Comparison of ENCODE assay signal across 9 cellular contexts in the genomic region with DNA sequence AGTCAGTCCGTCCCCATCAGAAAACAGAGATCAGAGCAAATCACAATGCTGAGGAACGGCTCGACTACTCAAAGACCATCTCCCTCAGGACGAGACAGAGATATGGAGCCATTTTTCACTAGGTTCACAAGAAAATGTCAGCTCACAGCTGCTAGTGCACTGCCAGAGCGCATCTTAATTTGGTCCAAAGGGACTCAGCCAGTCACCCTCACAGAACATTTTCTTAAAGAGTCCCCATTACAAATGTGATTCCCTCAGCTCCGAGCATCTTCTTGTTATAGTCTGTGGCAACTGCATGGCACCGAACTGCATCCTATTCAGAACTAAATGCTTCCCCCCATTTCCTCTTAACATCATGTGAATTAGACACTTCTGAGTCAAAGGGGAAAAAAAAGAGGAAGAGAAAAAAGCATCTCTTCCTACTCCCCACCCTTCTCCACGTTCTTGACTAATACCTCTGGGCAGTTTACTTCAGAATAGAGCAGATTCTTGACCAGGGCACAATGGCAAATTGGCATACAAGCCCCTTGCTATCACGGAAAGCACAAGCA.
DNase-seq lines count a peak whose midpoint lies in the region; ATAC-seq, FAIRE-seq and TF ChIP-seq lines count a peak whose summit lies in the region.
"Had no signal": no experiment of that assay in that cellular context is flagged by ENCODE, and none has a peak within 500 bp of the region (broad histone marks: within the 10 kb centered on the region; RNA-seq: fewer than 3 reads in every experiment).

No MANE protein-coding gene starts in this region.

- FAIRE-seq in endothelial cell of umbilical vein (lab: Jason Lieb, UNC) (no peak), D721Med (lab: Jason Lieb, UNC) (no peak)
- FAIRE-seq: endometrium had no signal

- no peaks in the 10 kb centered on the region for H3K4me1 ChIP-seq in endothelial cell of umbilical vein (ENCODE audit: control insufficient read depth, extremely low read depth, insufficient read depth, low read length)

- peak; percentile 18 for DNase-seq in LHCN-M2 (ENCODE audit: low read depth)
- no peak for DNase-seq in endothelial cell of umbilical vein (ENCODE audit: low read depth, low spot score)
- DNase-seq in renal cortical epithelial cell (ENCODE audit: low read depth), result peak; percentile 10
- DNase-seq in iPS-NIHi7 (ENCODE audit: extremely low spot score), result no peak
- no peak for DNase-seq in NK-92 (lab: John Stamatoyannopoulos, UW; ENCODE audit: unreplicated experiment)
- no peak for DNase-seq in D721Med (ENCODE audit: insufficient read length, low spot score)

- H3K36me3 ChIP-seq in endothelial cell of umbilical vein (ENCODE audit: control insufficient read depth in 2 of 2, extremely low read depth in 1 of 2, insufficient read depth in 2 of 2, low read length in 2 of 2), result no peaks in the 10 kb centered on the region

- CTCF ChIA-PET in endothelial cell of umbilical vein (lab: Charles Lee), result no interaction called here

- no peaks in the 10 kb centered on the region for H4K20me1 ChIP-seq in endothelial cell of umbilical vein (replicated peaks; ENCODE audit: control insufficient read depth, extremely low read depth, insufficient read depth, low read length)

- TF ChIP-seq CTCF in endothelial cell of umbilical vein (IDR thresholded peaks at IDR 0.05; ENCODE audit: extremely low read depth in 1 of 2, insufficient read depth in 1 of 2, low read depth in 1 of 2, low read length in 2 of 2) (no peak), D721Med (IDR thresholded peaks at IDR 0.05; ENCODE audit: insufficient read depth, missing control alignments) (no peak)

- no peaks in the 10 kb centered on the region for H3K79me2 ChIP-seq in endothelial cell of umbilical vein (ENCODE audit: control insufficient read depth, insufficient read depth, low read length)

- ATAC-seq in GM21723 (IDR thresholded peaks at IDR 0.05; ENCODE audit: unreplicated experiment), result peak; percentile 86

- dilution Hi-C loops in endothelial cell of umbilical vein (cut with MboI; ENCODE audit: extremely low pct_ligation_motif_present, low sequenced_read_pairs), result no loop called here

- no peak for TF ChIP-seq POLR2A in endothelial cell of umbilical vein (IDR thresholded peaks at IDR 0.05; ENCODE audit: low read depth, low read length)

- peak overlapping the region; percentile 17 for H3K4me2 ChIP-seq in endothelial cell of umbilical vein (ENCODE audit: insufficient read depth, low read length)

- H3K4me3 ChIP-seq in GM08714 (ENCODE audit: low read length), result peak overlapping the region; percentile 54
- H3K4me3 ChIP-seq in endothelial cell of umbilical vein (replicated peaks in 1 of 3; ENCODE audit: insufficient read depth in 1 of 3, low read depth in 1 of 3, low read length in 3 of 3), result no peak overlapping the region

- POLR2A ChIA-PET in endothelial cell of umbilical vein (lab: Charles Lee), result no interaction called here

- intact Hi-C loops in endothelial cell of umbilical vein (cut with micrococcal nuclease), result no loop called here

- H3K27me3 ChIP-seq in endothelial cell of umbilical vein (ENCODE audit: control insufficient read depth in 2 of 2, insufficient read depth in 2 of 2, low read length in 2 of 2), result peaks cover 16 to 43% of the 10 kb centered on the region in 2 experiments

- no peaks in the 10 kb centered on the region for H3K9me1 ChIP-seq in endothelial cell of umbilical vein (replicated peaks; ENCODE audit: control insufficient read depth, extremely low read depth, insufficient read depth, low read length)

- no TSS peak for BruUV-seq in endothelial cell of umbilical vein (replicated peaks; lab: Mats Ljungman, UMichigan)

- no peak overlapping the region for H3K27ac ChIP-seq in endothelial cell of umbilical vein (ENCODE audit: insufficient read depth, low read depth, low read length)

- H3K9ac ChIP-seq in endothelial cell of umbilical vein (replicated peaks; ENCODE audit: extremely low read depth, insufficient read depth, low read length), result no peak overlapping the region

- H3K9me3 ChIP-seq in endothelial cell of umbilical vein (replicated peaks; ENCODE audit: control insufficient read depth, insufficient read depth, low read length), result no peaks in the 10 kb centered on the region

- H2AFZ ChIP-seq in endothelial cell of umbilical vein (ENCODE audit: low read depth, low read length), result peak overlapping the region; percentile 42

TF ChIP-seq in endothelial cell of umbilical vein, 7 proteins besides CTCF, POLR2A, EP300 and RAD21:
- TF ChIP-seq POLR2AphosphoS5 (IDR thresholded peaks at IDR 0.05; ENCODE audit: insufficient read depth, low read depth, low read length), result no peak
- no peak for TF ChIP-seq JUN (IDR thresholded peaks at IDR 0.05; ENCODE audit: borderline replicate concordance, insufficient read depth, insufficient read length, low read depth)
- no peak for TF ChIP-seq GATA2 (IDR thresholded peaks at IDR 0.05; ENCODE audit: insufficient read depth, insufficient read length, low read depth, low read length)
- TF ChIP-seq MYC (IDR thresholded peaks at IDR 0.05; ENCODE audit: low read depth, low read length), result no peak
- no peak for TF ChIP-seq EZH2 (IDR thresholded peaks at IDR 0.05; ENCODE audit: borderline replicate concordance, low read depth, low read length, severe bottlenecking)
- TF ChIP-seq, protein P1, sequence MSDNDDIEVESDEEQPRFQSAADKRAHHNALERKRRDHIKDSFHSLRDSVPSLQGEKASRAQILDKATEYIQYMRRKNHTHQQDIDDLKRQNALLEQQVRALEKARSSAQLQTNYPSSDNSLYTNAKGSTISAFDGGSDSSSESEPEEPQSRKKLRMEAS (IDR thresholded peaks at IDR 0.05; ENCODE audit: insufficient read depth, insufficient read length), result no peak
- no peak for TF ChIP-seq FOS (IDR thresholded peaks at IDR 0.05; ENCODE audit: borderline replicate concordance, insufficient read depth, low read length)

Comparison
In these comparisons a context has a peak if more than half of its experiments do, and no peak if none do; other contexts are left out.
1. DNase-seq: peak in LHCN-M2 (single experiment) and renal cortical epithelial cell (single experiment); none in endothelial cell of umbilical vein (single experiment), iPS-NIHi7 (single experiment), NK-92 (single experiment) and D721Med (single experiment).